ENCODE assay signal across 7 cellular contexts in the genomic region with DNA sequence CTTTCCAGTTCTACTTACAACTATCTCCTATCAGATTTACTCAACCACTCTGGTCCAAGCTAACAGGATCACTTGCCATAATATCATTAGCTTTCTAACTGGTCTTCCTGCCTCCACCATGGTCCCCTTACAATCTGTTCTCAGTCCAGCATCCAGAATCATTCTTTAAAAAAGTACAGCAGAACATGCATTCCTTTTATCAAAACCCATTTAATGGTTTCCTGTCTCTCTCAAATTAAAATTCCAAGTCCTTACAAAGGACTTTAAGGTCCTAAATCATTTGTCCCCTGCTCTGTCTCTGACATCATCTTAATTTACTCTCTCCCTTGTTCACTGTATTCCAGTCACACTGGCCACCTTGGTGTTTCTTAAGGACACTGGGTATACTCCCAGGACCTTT.
"Had no signal": no experiment of that assay in that cellular context is flagged by ENCODE, and none has a peak within 500 bp of the region (broad histone marks: within the 10 kb centered on the region; RNA-seq: fewer than 3 reads in every experiment).

No MANE protein-coding gene starts in this region.

- H3K4me3 Mint-ChIP-seq: IgD-negative memory B cell had no signal

- H3K4me1 Mint-ChIP-seq: IgD-negative memory B cell had no signal

- H3K27ac Mint-ChIP-seq: IgD-negative memory B cell had no signal

- H3K27me3 Mint-ChIP-seq: IgD-negative memory B cell had no signal

- ATAC-seq: HepG2, K562 had no signal

- H3K9me3 Mint-ChIP-seq: IgD-negative memory B cell had no signal

- H3K27ac ChIP-seq: HL-60 had no signal

- H3K4me3 ChIP-seq: K562 had no signal

- DNase-seq: IMR-90, KBM-7, KG1 had no signal
